ENCODE assay signal across 8 cellular contexts in genomic region chr1:9196129-9197040, GRCh38. TPM values are rescaled to one million over a fixed set of nuclear protein-coding genes. Genes with fewer than 3 reads are reported as not detected.
DNase-seq lines count a peak whose midpoint lies in the region; ATAC-seq and TF ChIP-seq lines count a peak whose summit lies in the region.

No MANE protein-coding gene starts in this region.

- H2BK5ac ChIP-seq in trophoblast cell (ENCODE audit: low read depth, low read length, poor library complexity) = no peak overlapping the region

- DNase-seq in GM04503 (ENCODE audit: low read depth) (peak; percentile 80), RPMI7951 (ENCODE audit: low read depth) (peak; percentile 92), trophoblast cell (peak; percentile 78 to 79), tibial nerve (ENCODE audit: low spot score in 2 of 2) (peak; percentile 83 to 96)
- DNase-seq in activated T-helper 9 cell treated with anti-CD3 and anti-CD28 coated beads, Interleukin-2, amount 50 U/mL, for 16 hours (ENCODE audit: low read depth) = peak; percentile 37

- peak; percentile 53 for ATAC-seq in HG03565 (IDR thresholded peaks at IDR 0.05; ENCODE audit: unreplicated experiment)
- ATAC-seq in gastroesophageal sphincter = peak; percentile 70
- no peak for ATAC-seq in HG02938 (IDR thresholded peaks at IDR 0.05; ENCODE audit: unreplicated experiment)

- H3K27ac ChIP-seq in gastroesophageal sphincter (peak overlapping the region in 2 of 4 donors; percentile 41), trophoblast cell (ENCODE audit: low read depth, low read length) (no peak overlapping the region), tibial nerve (peak overlapping the region; percentile 0 to 87 (median 60))

- H3K18ac ChIP-seq in trophoblast cell (ENCODE audit: low read length) = no peak overlapping the region

- H4K91ac ChIP-seq in trophoblast cell (ENCODE audit: low read depth, low read length) = no peak overlapping the region

- H2BK120ac ChIP-seq in trophoblast cell (ENCODE audit: insufficient read depth, low read length, poor library complexity) = no peak overlapping the region

- H3K4ac ChIP-seq in trophoblast cell (ENCODE audit: low read depth, low read length) = no peak overlapping the region

- H3K4me1 ChIP-seq in gastroesophageal sphincter (peaks cover 0 to 41% (median 12%) of the 10 kb centered on the region in 3 donors), trophoblast cell (ENCODE audit: control insufficient read depth in 1 of 2, insufficient read depth in 2 of 2, low read length in 2 of 2) (peaks cover 0 to under 1% of the 10 kb centered on the region in 2 experiments), tibial nerve (peaks cover 0 to 43% (median 18%) of the 10 kb centered on the region in 4 donors)

- TF ChIP-seq POLR2A in gastroesophageal sphincter (IDR thresholded peaks at IDR 0.05) = no peak
- TF ChIP-seq POLR2A in tibial nerve (IDR thresholded peaks at IDR 0.05) = no peak

- H3K79me1 ChIP-seq in trophoblast cell (ENCODE audit: low read length) = no peaks in the 10 kb centered on the region

- peak overlapping the region in 1 of 2 donors; percentile 8 for H3K4me3 ChIP-seq in gastroesophageal sphincter
- peak overlapping the region; percentile 2 for H3K4me3 ChIP-seq in trophoblast cell (ENCODE audit: low read depth, low read length)
- peak overlapping the region in 2 of 4 donors; percentile 7 to 13 for H3K4me3 ChIP-seq in tibial nerve

- no peak overlapping the region for H4K8ac ChIP-seq in trophoblast cell (ENCODE audit: low read depth, low read length)

- WGBS in gastroesophageal sphincter (ENCODE audit: low coverage in 1 of 2), 2 donors = 6 to 16% methylated on average over 15 to 21 of the region's 31 CpGs
- no CpG with 5 or more reads among the region's 31 CpGs for WGBS in trophoblast cell (ENCODE audit: extremely low coverage, insufficient coverage, insufficient read length)
- 12 to 17% methylated on average over 31 of the region's 31 CpGs for WGBS in tibial nerve, 2 donors

- H3K36me3 ChIP-seq in gastroesophageal sphincter = no peaks in the 10 kb centered on the region
- H3K36me3 ChIP-seq in trophoblast cell (ENCODE audit: control insufficient read depth in 1 of 2, insufficient read depth in 2 of 2, low read length in 2 of 2) = no peaks in the 10 kb centered on the region
- H3K36me3 ChIP-seq in tibial nerve = no peaks in the 10 kb centered on the region

- H3K27me3 ChIP-seq in gastroesophageal sphincter (peaks cover 46% of the 10 kb centered on the region), trophoblast cell (ENCODE audit: insufficient read depth, low read length) (peaks cover 26% of the 10 kb centered on the region), tibial nerve (peaks cover 0 to 30% of the 10 kb centered on the region in 2 donors)

- TF ChIP-seq CTCF in gastroesophageal sphincter (IDR thresholded peaks at IDR 0.05) (peak in 3 of 4 experiments; percentile 78 to 89 (median 79)), tibial nerve (IDR thresholded peaks at IDR 0.05) (peak; percentile 80 to 95 (median 89))

- H3K9ac ChIP-seq in trophoblast cell (ENCODE audit: low read length) = no peak overlapping the region

- no peak overlapping the region for H3K14ac ChIP-seq in trophoblast cell (ENCODE audit: low read length)

- H4K12ac ChIP-seq in trophoblast cell (ENCODE audit: low read depth, low read length) = no peak overlapping the region

- H3K4me2 ChIP-seq in trophoblast cell (ENCODE audit: low read length) = no peak overlapping the region

- H3K79me2 ChIP-seq in trophoblast cell (ENCODE audit: control insufficient read depth, insufficient read depth, low read length, poor library complexity) = no peaks in the 10 kb centered on the region

- no peak overlapping the region for H3K23ac ChIP-seq in trophoblast cell (ENCODE audit: low read length)

- TF ChIP-seq EP300 in gastroesophageal sphincter (IDR thresholded peaks at IDR 0.05) (no peak), tibial nerve (IDR thresholded peaks at IDR 0.05) (peak in 1 of 2 donors; percentile 61)

- no peak overlapping the region for H2AFZ ChIP-seq in trophoblast cell (ENCODE audit: insufficient read depth, low read length, poor library complexity)

- H2BK12ac ChIP-seq in trophoblast cell (ENCODE audit: low read length) = no peak overlapping the region

- H3K9me3 ChIP-seq in gastroesophageal sphincter = no peaks in the 10 kb centered on the region
- H3K9me3 ChIP-seq in trophoblast cell (ENCODE audit: insufficient read depth, low read depth, low read length) = no peaks in the 10 kb centered on the region
- no peaks in the 10 kb centered on the region for H3K9me3 ChIP-seq in tibial nerve

- H2AK5ac ChIP-seq in trophoblast cell (ENCODE audit: low read length) = no peak overlapping the region

RNA-seq across cellular contexts. Expression of gene H6PD, which starts 38.2 kb away (rescaled TPM):
- total RNA-seq in RPMI7951 (2014; rRNA removed; shearing (Covaris generic)) = 8.4 and 10.2 TPM in 2 replicates
- 10 to 100 TPM; 27.0 to 62.2 (median 44.0) TPM for total RNA-seq in gastroesophageal sphincter
- polyA plus RNA-seq in trophoblast cell (2013) = 9.1 and 9.4 TPM in 2 replicates
- 10 to 100 TPM; 53.1 to 88.6 (median 72.7) TPM for total RNA-seq in tibial nerve

Comparison
In these comparisons a context has a peak if more than half of its experiments do, and no peak if none do; other contexts are left out.
1. DNase-seq: peak in every context shown above with its lines; median percentile 92 in RPMI7951; 90 in tibial nerve; 80 in GM04503; 78 in trophoblast cell; 37 in activated T-helper 9 cell treated with anti-CD3 and anti-CD28 coated beads, Interleukin-2, amount 50 U/mL, for 16 hours.